ENCODE assay signal across 8 cellular contexts in genomic region chr19:54115071-54116063, GRCh38. TPM values are rescaled to one million over a fixed set of nuclear protein-coding genes. Genes with fewer than 3 reads are reported as not detected.
A peak's percentile ranks its signal among the peaks of the same experiment; 100 is the strongest.
DNase-seq lines count a peak whose midpoint lies in the region; ATAC-seq and FAIRE-seq lines count a peak whose summit lies in the region.

Gene PRPF31 (plus strand): TSS chr19:54115754. CDS start chr19:54118279, 2,525 bp downstream.
Gene TFPT (minus strand): TSS chr19:54115657. CDS start chr19:54115269, 388 bp downstream.

- ATAC-seq in GM21367 (IDR thresholded peaks at IDR 0.05; ENCODE audit: unreplicated experiment), result peak; percentile 70

- H3K4me1 ChIP-seq in endocrine pancreas (ENCODE audit: control insufficient read depth, insufficient read depth, low read length) (no peaks in the 10 kb centered on the region), mesenchymal stem cell (ENCODE audit: control insufficient read depth, insufficient read depth, low read depth, low read length) (peaks cover 17% of the 10 kb centered on the region)

- peak within 1 kb of the TSS; percentile 29 for H2BK15ac ChIP-seq in mesenchymal stem cell (ENCODE audit: low read depth, poor library complexity, severe bottlenecking)

- H3K27me3 ChIP-seq in endocrine pancreas (ENCODE audit: control insufficient read depth, insufficient read depth, low read length) (no peaks in the 10 kb centered on the region), mesenchymal stem cell (ENCODE audit: control insufficient read depth in 1 of 2, insufficient read depth in 1 of 2, low read length in 2 of 2) (no peaks in the 10 kb centered on the region)

- peak within 1 kb of the TSS; percentile 66 to 82 for H3K4ac ChIP-seq in mesenchymal stem cell (ENCODE audit: low read depth in 1 of 2, low read length in 2 of 2)

- H3K9ac ChIP-seq in endocrine pancreas (ENCODE audit: control insufficient read depth, insufficient read depth, low read length) (peak within 1 kb of the TSS; percentile 77), mesenchymal stem cell (ENCODE audit: low read length) (peak within 1 kb of the TSS; percentile 93)

- DNase-seq in COLO829 (ENCODE audit: low spot score) (peak; percentile 99), HTR-8/SVneo (ENCODE audit: insufficient read length, low spot score) (peak; percentile 96), NOMO-1 treated with dmso at 0.1 percent for 144 hours (lab: John Stamatoyannopoulos, UW; ENCODE audit: unreplicated experiment) (peak; percentile 95), mesenchymal stem cell (peak; percentile 99)
- peak; percentile 83 to 96 (median 96) for DNase-seq in activated CD8-positive, alpha-beta memory T cell treated with anti-CD3 and anti-CD28 coated beads for 48 hours (ENCODE audit: low read depth in 2 of 3, low spot score in 2 of 3)
- DNase-seq in stimulated activated CD8-positive, alpha-beta memory T cell treated with anti-CD3 and anti-CD28 coated beads, Interleukin-12 subunit alpha, Interleukin-12 subunit beta, amount 100 ng/mL, for 4 hours (ENCODE audit: low read depth), result peak; percentile 89

- H4K91ac ChIP-seq in mesenchymal stem cell (ENCODE audit: low read length), result peak within 1 kb of the TSS; percentile 91

- H3K36me3 ChIP-seq in endocrine pancreas (ENCODE audit: control insufficient read depth, insufficient read depth, low read length), result peaks cover 2% of the 10 kb centered on the region
- H3K36me3 ChIP-seq in mesenchymal stem cell (ENCODE audit: control insufficient read depth in 1 of 2, insufficient read depth in 2 of 2, low read depth in 1 of 2, low read length in 2 of 2), result peaks cover 33 to 35% of the 10 kb centered on the region in 2 experiments

- H3K4me3 ChIP-seq in endocrine pancreas (ENCODE audit: control insufficient read depth, insufficient read depth, low read length) (peak within 1 kb of the TSS; percentile 70), mesenchymal stem cell (ENCODE audit: insufficient read depth in 1 of 2, low read depth in 1 of 2, low read length in 2 of 2) (peak within 1 kb of the TSS; percentile 71 to 92)

- peak within 1 kb of the TSS; percentile 93 for H4K8ac ChIP-seq in mesenchymal stem cell (ENCODE audit: low read length)

- H2BK120ac ChIP-seq in mesenchymal stem cell (ENCODE audit: low read depth, low read length), result peak within 1 kb of the TSS; percentile 23

- peak within 1 kb of the TSS; percentile 88 for H3K27ac ChIP-seq in mesenchymal stem cell (ENCODE audit: low read length, poor library complexity, severe bottlenecking)

- H3K79me1 ChIP-seq in mesenchymal stem cell (replicated peaks; ENCODE audit: low read length, poor library complexity, severe bottlenecking), result peaks cover 47% of the 10 kb centered on the region

- peak within 1 kb of the TSS; percentile 34 for H2AK5ac ChIP-seq in mesenchymal stem cell (ENCODE audit: low read length, severe bottlenecking)

- under 1% methylated on average over 60 of the region's 60 CpGs for WGBS in mesenchymal stem cell

- peak within 1 kb of the TSS; percentile 93 for H3K4me2 ChIP-seq in mesenchymal stem cell (ENCODE audit: low read length, poor library complexity, severe bottlenecking)

- peak within 1 kb of the TSS; percentile 95 to 96 for H3K18ac ChIP-seq in mesenchymal stem cell (ENCODE audit: low read depth in 1 of 2, low read length in 2 of 2)

- H2AFZ ChIP-seq in mesenchymal stem cell (ENCODE audit: low read depth, low read length), result peak within 1 kb of the TSS; percentile 74

- H2BK12ac ChIP-seq in mesenchymal stem cell (ENCODE audit: low read length in 2 of 2), result peak within 1 kb of the TSS; percentile 20 to 79

- H3K9me3 ChIP-seq in endocrine pancreas (ENCODE audit: control insufficient read depth, low read length) (no peaks in the 10 kb centered on the region), mesenchymal stem cell (ENCODE audit: control insufficient read depth, low read length) (no peaks in the 10 kb centered on the region)

- peak; percentile 99 for FAIRE-seq in HTR-8/SVneo (lab: Jason Lieb, UNC)

- peak within 1 kb of the TSS; percentile 92 for H2BK5ac ChIP-seq in mesenchymal stem cell (ENCODE audit: low read depth, low read length, poor library complexity, severe bottlenecking)

- H3K14ac ChIP-seq in mesenchymal stem cell (ENCODE audit: low read length in 2 of 2), result peak within 1 kb of the TSS in 1 of 2 experiments; percentile 89

- no peak within 1 kb of the TSS for H3K23ac ChIP-seq in mesenchymal stem cell (ENCODE audit: low read length in 2 of 2)

RNA-seq across cellular contexts. Expression of gene PRPF31, which starts in this region (rescaled TPM):
- 50.1 TPM for polyA plus RNA-seq in mesenchymal stem cell (2013, experiment 1 of 2)
- polyA plus RNA-seq in mesenchymal stem cell (2013, experiment 2 of 2), result 49.7 TPM

RNA-seq across cellular contexts. Expression of gene TFPT, which starts in this region (rescaled TPM):
- polyA plus RNA-seq in mesenchymal stem cell (2013, experiment 1 of 2), result 11.8 TPM
- 11.8 TPM for polyA plus RNA-seq in mesenchymal stem cell (2013, experiment 2 of 2)

Comparison
In these comparisons a context has a peak if more than half of its experiments do, and no peak if none do; other contexts are left out.
1. Peak in every context shown above with its lines: DNase-seq, ATAC-seq, H3K4me3 ChIP-seq and H3K27ac ChIP-seq.